11 cellular contexts compared by ENCODE assay signal in genomic region chr4:7398104-7398423, GRCh38. TPM values are rescaled to one million over a fixed set of nuclear protein-coding genes. Genes with fewer than 3 reads are reported as not detected.
A peak's percentile ranks its signal among the peaks of the same experiment; 100 is the strongest.
DNase-seq lines count a peak whose midpoint lies in the region; ATAC-seq and TF ChIP-seq lines count a peak whose summit lies in the region.
"Had no signal": no experiment of that assay in that cellular context is flagged by ENCODE, and none has a peak within 500 bp of the region (broad histone marks: within the 10 kb centered on the region; RNA-seq: fewer than 3 reads in every experiment).

No MANE protein-coding gene starts in this region.

- no peaks in the 10 kb centered on the region for H3K9me3 ChIP-seq in heart right ventricle
- H3K9me3 ChIP-seq in upper lobe of left lung = no peaks in the 10 kb centered on the region

- H3K4me3 Mint-ChIP-seq in activated naive CD8-positive, alpha-beta T cell treated with anti-CD3 and anti-CD28 coated beads, Interleukin-2, amount 50 U/mL, for 24 hours = no peak overlapping the region

- H3K36me3 ChIP-seq in heart right ventricle (no peaks in the 10 kb centered on the region), upper lobe of left lung (no peaks in the 10 kb centered on the region)

- POLR2A ChIA-PET in RWPE1 (lab: Yijun Ruan, JAX; ENCODE audit: low non-redundant PET) = no interaction called here

- peaks cover 13% of the 10 kb centered on the region for H3K27me3 Mint-ChIP-seq in activated naive CD8-positive, alpha-beta T cell treated with anti-CD3 and anti-CD28 coated beads, Interleukin-2, amount 50 U/mL, for 24 hours

- ATAC-seq in heart right ventricle (peak in 7 of 8 donors; percentile 54 to 90 (median 83)), upper lobe of left lung (ENCODE audit: low FRiP score in 2 of 2) (peak; percentile 10 to 78), GM19467 (IDR thresholded peaks at IDR 0.05; ENCODE audit: unreplicated experiment) (no peak), HG03354 (IDR thresholded peaks at IDR 0.05; ENCODE audit: poor library complexity, severe bottlenecking, unreplicated experiment) (no peak)
- ATAC-seq in activated naive CD8-positive, alpha-beta T cell treated with anti-CD3 and anti-CD28 coated beads, Interleukin-2, amount 50 U/mL, for 24 hours = no peak

- H3K27me3 ChIP-seq in heart right ventricle (peaks cover 0 to 12% (median 2%) of the 10 kb centered on the region in 7 donors), upper lobe of left lung (no peaks in the 10 kb centered on the region)

- H3K27ac ChIP-seq in RWPE1 (peak overlapping the region; percentile 91), heart right ventricle (no peak overlapping the region), upper lobe of left lung (no peak overlapping the region)

- intact Hi-C loops in heart right ventricle (cut with DNase I) = no loop called here

- DNase-seq in NCI-H1436 (lab: John Stamatoyannopoulos, UW) (peak; percentile 35), NCI-H1436 treated with DMSO at 0.1 percent for 48 hours (lab: John Stamatoyannopoulos, UW) (no peak), RWPE1 (ENCODE audit: low spot score) (peak; percentile 40), heart right ventricle (peak; percentile 52 to 59), upper lobe of left lung (peak in 1 of 2 donors; percentile 89)
- DNase-seq in activated naive CD8-positive, alpha-beta T cell treated with anti-CD3 and anti-CD28 coated beads, Interleukin-2, amount 50 U/mL, for 24 hours = no peak
- DNase-seq: 8988T, NCI-H526 treated with DMSO at 0.1 percent for 48 hours had no signal

- no peak for TF ChIP-seq EP300 in upper lobe of left lung (IDR thresholded peaks at IDR 0.05)

- H3K9me3 Mint-ChIP-seq in activated naive CD8-positive, alpha-beta T cell treated with anti-CD3 and anti-CD28 coated beads, Interleukin-2, amount 50 U/mL, for 24 hours = peaks cover 5% of the 10 kb centered on the region

- H3K36me3 Mint-ChIP-seq in activated naive CD8-positive, alpha-beta T cell treated with anti-CD3 and anti-CD28 coated beads, Interleukin-2, amount 50 U/mL, for 24 hours (ENCODE audit: low read depth) = no peaks in the 10 kb centered on the region

- WGBS in heart right ventricle, 2 donors = 14 to 20% methylated on average over 6 of the region's 6 CpGs
- 12 to 17% methylated on average over 1 to 6 of the region's 6 CpGs for WGBS in upper lobe of left lung, 2 donors

- no peaks in the 10 kb centered on the region for H3K4me1 Mint-ChIP-seq in activated naive CD8-positive, alpha-beta T cell treated with anti-CD3 and anti-CD28 coated beads, Interleukin-2, amount 50 U/mL, for 24 hours

- no peak overlapping the region for H3K27ac Mint-ChIP-seq in activated naive CD8-positive, alpha-beta T cell treated with anti-CD3 and anti-CD28 coated beads, Interleukin-2, amount 50 U/mL, for 24 hours

- no peak for TF ChIP-seq CTCF in RWPE1 (conservative IDR thresholded peaks at IDR 0.05; ENCODE audit: low read depth)
- peak in 3 of 9 donors; percentile 15 to 39 (median 18) for TF ChIP-seq CTCF in heart right ventricle (IDR thresholded peaks at IDR 0.05)
- TF ChIP-seq CTCF in upper lobe of left lung (IDR thresholded peaks at IDR 0.05) = peak in 1 of 6 experiments; percentile 17

- H3K4me3 ChIP-seq in heart right ventricle (no peak overlapping the region), upper lobe of left lung (no peak overlapping the region)

- H3K4me1 ChIP-seq in heart right ventricle (peaks cover 0 to 14% (median 0%) of the 10 kb centered on the region in 9 donors), upper lobe of left lung (peaks cover 0 to 8% (median 4%) of the 10 kb centered on the region in 4 donors)

- CTCF ChIA-PET in RWPE1 (lab: Yijun Ruan, JAX) = interaction anchor here (0.7 kb wide), 1 partner anchor 37 kb away, joined by 3 read pairs; the partner anchor contains the start of gene PSAPL1

- no peak for TF ChIP-seq POLR2A in upper lobe of left lung (IDR thresholded peaks at IDR 0.05)

RNA-seq across cellular contexts. Expression of gene PSAPL1, which starts 36.7 kb away (rescaled TPM):
- under 1 TPM in 1 of 10 donors, not detected in 9; 0.05 TPM for total RNA-seq in heart right ventricle
- not detected for polyA plus RNA-seq in heart right ventricle
- total RNA-seq in upper lobe of left lung = under 1 TPM in 3 of 6 donors, not detected in 3; 0.20 to 0.61 (median 0.31) TPM
- total RNA-seq: endothelial cell of umbilical vein had no signal
- polyA plus RNA-seq: endothelial cell of umbilical vein had no signal

Comparison
In these comparisons a context has a peak if more than half of its experiments do, and no peak if none do; other contexts are left out.
1. DNase-seq: peak in NCI-H1436 (single experiment), RWPE1 (single experiment) and heart right ventricle (2 of 2); none in NCI-H1436 treated with DMSO at 0.1 percent for 48 hours (single experiment) and activated naive CD8-positive, alpha-beta T cell treated with anti-CD3 and anti-CD28 coated beads, Interleukin-2, amount 50 U/mL, for 24 hours (single experiment).
2. ATAC-seq: peak in heart right ventricle (7 of 8) and upper lobe of left lung (2 of 2); none in GM19467 (single experiment), activated naive CD8-positive, alpha-beta T cell treated with anti-CD3 and anti-CD28 coated beads, Interleukin-2, amount 50 U/mL, for 24 hours (single experiment) and HG03354 (single experiment).